In the genomic region with DNA sequence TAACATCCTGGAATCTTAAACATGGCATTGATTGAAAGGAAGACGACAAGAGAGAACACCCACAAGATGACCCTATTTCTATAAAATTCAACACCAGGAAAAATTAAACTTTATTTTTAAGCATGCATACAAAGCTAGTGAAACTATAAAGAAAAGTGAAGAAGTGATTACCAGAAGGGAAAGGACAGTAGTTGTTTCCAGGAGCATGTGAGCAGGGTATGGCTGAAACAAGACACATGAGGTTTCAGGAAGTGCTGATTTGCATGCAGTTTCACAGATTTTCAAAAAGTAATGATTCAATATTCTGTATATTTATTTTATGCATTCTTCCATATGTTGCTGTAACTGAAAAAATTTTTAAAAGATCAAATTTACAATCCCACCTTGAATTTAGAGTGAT, we compare ENCODE assay signal across 1 cellular context.
A peak's percentile ranks its signal among the peaks of the same experiment; 100 is the strongest.
TF ChIP-seq lines count a peak whose summit lies in the region.

No MANE protein-coding gene starts in this region.

TF ChIP-seq in GM12878, 131 proteins besides CTCF, POLR2A, EP300 and RAD21 (continued from another document):
- TF ChIP-seq, protein P1, sequence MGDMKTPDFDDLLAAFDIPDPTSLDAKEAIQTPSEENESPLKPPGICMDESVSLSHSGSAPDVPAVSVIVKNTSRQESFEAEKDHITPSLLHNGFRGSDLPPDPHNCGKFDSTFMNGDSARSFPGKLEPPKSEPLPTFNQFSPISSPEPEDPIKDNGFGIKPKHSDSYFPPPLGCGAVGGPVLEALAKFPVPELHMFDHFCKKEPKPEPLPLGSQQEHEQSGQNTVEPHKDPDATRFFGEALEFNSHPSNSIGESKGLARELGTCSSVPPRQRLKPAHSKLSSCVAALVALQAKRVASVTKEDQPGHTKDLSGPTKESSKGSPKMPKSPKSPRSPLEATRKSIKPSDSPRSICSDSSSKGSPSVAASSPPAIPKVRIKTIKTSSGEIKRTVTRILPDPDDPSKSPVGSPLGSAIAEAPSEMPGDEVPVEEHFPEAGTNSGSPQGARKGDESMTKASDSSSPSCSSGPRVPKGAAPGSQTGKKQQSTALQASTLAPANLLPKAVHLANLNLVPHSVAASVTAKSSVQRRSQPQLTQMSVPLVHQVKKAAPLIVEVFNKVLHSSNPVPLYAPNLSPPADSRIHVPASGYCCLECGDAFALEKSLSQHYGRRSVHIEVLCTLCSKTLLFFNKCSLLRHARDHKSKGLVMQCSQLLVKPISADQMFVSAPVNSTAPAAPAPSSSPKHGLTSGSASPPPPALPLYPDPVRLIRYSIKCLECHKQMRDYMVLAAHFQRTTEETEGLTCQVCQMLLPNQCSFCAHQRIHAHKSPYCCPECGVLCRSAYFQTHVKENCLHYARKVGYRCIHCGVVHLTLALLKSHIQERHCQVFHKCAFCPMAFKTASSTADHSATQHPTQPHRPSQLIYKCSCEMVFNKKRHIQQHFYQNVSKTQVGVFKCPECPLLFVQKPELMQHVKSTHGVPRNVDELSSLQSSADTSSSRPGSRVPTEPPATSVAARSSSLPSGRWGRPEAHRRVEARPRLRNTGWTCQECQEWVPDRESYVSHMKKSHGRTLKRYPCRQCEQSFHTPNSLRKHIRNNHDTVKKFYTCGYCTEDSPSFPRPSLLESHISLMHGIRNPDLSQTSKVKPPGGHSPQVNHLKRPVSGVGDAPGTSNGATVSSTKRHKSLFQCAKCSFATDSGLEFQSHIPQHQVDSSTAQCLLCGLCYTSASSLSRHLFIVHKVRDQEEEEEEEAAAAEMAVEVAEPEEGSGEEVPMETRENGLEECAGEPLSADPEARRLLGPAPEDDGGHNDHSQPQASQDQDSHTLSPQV (IDR thresholded peaks at IDR 0.05): 0 out of 2 replicates have a peak, but pooled peaks have one; percentile 35
- peak; percentile 74 for TF ChIP-seq ZNF24 (IDR thresholded peaks at IDR 0.05)
- TF ChIP-seq RAD51 (IDR thresholded peaks at IDR 0.05): 0 out of 2 replicates have a peak, but pooled peaks have one; percentile 14
